8 cellular contexts compared by ENCODE assay signal in the genomic region with DNA sequence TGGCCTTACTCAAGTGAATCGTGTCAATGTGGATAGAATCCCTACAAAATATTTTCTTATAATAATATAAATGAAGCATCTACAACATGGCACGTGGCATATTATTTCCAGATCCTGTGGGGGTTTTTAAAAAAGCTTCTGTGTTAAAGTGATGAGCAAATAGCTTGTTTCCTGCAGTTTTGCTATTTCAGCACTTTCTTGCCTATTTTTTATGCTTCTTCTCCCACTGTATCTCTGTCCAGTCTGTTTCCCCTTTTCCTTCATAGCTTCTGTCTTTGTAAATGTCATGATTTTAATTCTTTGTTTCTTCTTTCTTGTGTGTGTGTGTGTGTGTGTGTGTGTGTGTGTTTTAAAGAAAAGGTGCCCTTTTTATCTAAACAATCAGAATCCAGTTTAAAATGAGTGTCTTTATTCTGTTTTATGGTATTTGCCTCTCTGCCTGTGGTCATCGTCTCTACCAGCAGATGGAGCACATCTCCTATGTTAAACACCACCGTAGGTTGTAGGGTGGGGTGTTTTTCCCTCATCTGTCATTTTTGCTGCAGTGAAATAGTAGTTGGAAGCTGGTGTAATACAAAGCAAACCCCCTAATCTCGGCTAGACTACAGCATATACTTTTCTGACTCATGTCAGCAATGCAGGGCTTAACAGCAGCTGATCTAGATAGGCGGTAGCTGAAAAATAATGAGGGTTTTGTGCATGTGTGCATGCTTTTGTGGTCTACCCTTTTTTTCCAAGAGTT. TPM values are rescaled to one million over a fixed set of nuclear protein-coding genes. Genes with fewer than 3 reads are reported as not detected.
DNase-seq lines count a peak whose midpoint lies in the region; ATAC-seq and TF ChIP-seq lines count a peak whose summit lies in the region.

No MANE protein-coding gene starts in this region.

- peaks cover 4% of the 10 kb centered on the region for H3K4me1 Mint-ChIP-seq in T-helper 2 cell treated with Interferon-gamma antibody and Interleukin-4, amounts not matched to agents 5 μg/mL and 100 μg/mL, for 36 hours (ENCODE audit: low read depth)

- H3K27me3 ChIP-seq in BE2C (no peaks in the 10 kb centered on the region), OCI-LY3 (ENCODE audit: low read depth, low read length) (no peaks in the 10 kb centered on the region), dorsolateral prefrontal cortex (peaks cover 0 to 80% (median 35%) of the 10 kb centered on the region in 45 donors)

- H3K9ac ChIP-seq in OCI-LY3 (ENCODE audit: low read length), result peak overlapping the region; percentile 35; the same call in 1 of the 2 replicates

- peaks cover 8% of the 10 kb centered on the region for H3K27me3 Mint-ChIP-seq in T-helper 2 cell treated with Interferon-gamma antibody and Interleukin-4, amounts not matched to agents 5 μg/mL and 100 μg/mL, for 36 hours (ENCODE audit: low read depth)

- peak; percentile 64 for ATAC-seq in HG02870 (IDR thresholded peaks at IDR 0.05; ENCODE audit: unreplicated experiment)
- ATAC-seq in GM21526 (IDR thresholded peaks at IDR 0.05; ENCODE audit: low FRiP score, unreplicated experiment), result no peak

- H3K79me2 ChIP-seq in OCI-LY3 (ENCODE audit: low read length), result no peaks in the 10 kb centered on the region

- intact Hi-C loops in dorsolateral prefrontal cortex (cut with DNase I), result loop anchor here in 1 of 2 donors (5.0 kb wide), 1 partner anchor 619 kb away; no protein-coding TSS in a partner anchor

- peak overlapping the region; percentile 48 for H3K27ac ChIP-seq in OCI-LY3 (ENCODE audit: low read length)
- H3K27ac ChIP-seq in dorsolateral prefrontal cortex, result no peak overlapping the region

- H3K4me3 ChIP-seq in BE2C (ENCODE audit: low read depth, low read length), result no peak overlapping the region
- H3K4me3 ChIP-seq in GM12875 (ENCODE audit: low read depth, low read length), result no peak overlapping the region
- H3K4me3 ChIP-seq in OCI-LY3 (ENCODE audit: low read length), result peak overlapping the region; percentile 44
- no peak overlapping the region for H3K4me3 ChIP-seq in dorsolateral prefrontal cortex

- H3K36me3 ChIP-seq in BE2C (no peaks in the 10 kb centered on the region), OCI-LY3 (replicated peaks; ENCODE audit: low read depth, low read length) (peaks cover 3% of the 10 kb centered on the region)

- H3K27ac Mint-ChIP-seq in T-helper 2 cell treated with Interferon-gamma antibody and Interleukin-4, amounts not matched to agents 5 μg/mL and 100 μg/mL, for 36 hours, result no peak overlapping the region

- TF ChIP-seq CTCF in BE2C (IDR thresholded peaks at IDR 0.05; ENCODE audit: low read depth, low read length), result peak; percentile 69
- peak; percentile 58 for TF ChIP-seq CTCF in GM12875 (IDR thresholded peaks at IDR 0.05; ENCODE audit: borderline replicate concordance, insufficient read depth, low read depth, low read length)
- TF ChIP-seq CTCF in OCI-LY3 (IDR thresholded peaks at IDR 0.05; ENCODE audit: low read depth, low read length), result peak; percentile 83
- TF ChIP-seq CTCF in dorsolateral prefrontal cortex (IDR thresholded peaks at IDR 0.05 in 54 of 56, conservative IDR thresholded peaks at IDR 0.05 in 2 of 56; ENCODE audit: low read depth in 1 of 56, partially characterized antibody in 56 of 56), result peak; percentile 7 to 75 (median 56)

- H3K4me2 ChIP-seq in OCI-LY3 (ENCODE audit: low read length), result peak overlapping the region; percentile 86

- DNase-seq in BE2C (peak; percentile 52), dorsolateral prefrontal cortex (peak in 2 of 10 donors; percentile 12 to 55), mucosa of gallbladder (ENCODE audit: low spot score) (peak; percentile 12)
- no peak for DNase-seq in T-helper 2 cell treated with Interferon-gamma antibody and Interleukin-4, amounts not matched to agents 5 μg/mL and 100 μg/mL, for 36 hours (ENCODE audit: low spot score)

- no peaks in the 10 kb centered on the region for H3K4me1 ChIP-seq in BE2C
- H3K4me1 ChIP-seq in OCI-LY3 (ENCODE audit: low read length), result peaks cover 39% of the 10 kb centered on the region

- peak overlapping the region; percentile 48; the same call in 1 of the 2 replicates for H2AFZ ChIP-seq in OCI-LY3 (ENCODE audit: low read depth, low read length)

- H4K20me1 ChIP-seq in OCI-LY3 (ENCODE audit: insufficient read depth, low read length), result no peaks in the 10 kb centered on the region

- H3K4me3 Mint-ChIP-seq in T-helper 2 cell treated with Interferon-gamma antibody and Interleukin-4, amounts not matched to agents 5 μg/mL and 100 μg/mL, for 36 hours, result no peak overlapping the region

- H3K36me3 Mint-ChIP-seq in T-helper 2 cell treated with Interferon-gamma antibody and Interleukin-4, amounts not matched to agents 5 μg/mL and 100 μg/mL, for 36 hours (ENCODE audit: low read depth), result no peaks in the 10 kb centered on the region

- H3K9me3 Mint-ChIP-seq in T-helper 2 cell treated with Interferon-gamma antibody and Interleukin-4, amounts not matched to agents 5 μg/mL and 100 μg/mL, for 36 hours, result no peaks in the 10 kb centered on the region

- H3K9me3 ChIP-seq in BE2C, result no peaks in the 10 kb centered on the region
- H3K9me3 ChIP-seq in OCI-LY3 (ENCODE audit: insufficient read depth, low read length), result no peaks in the 10 kb centered on the region

RNA-seq across cellular contexts. Expression of a gene that starts 33.1 kb away (rescaled TPM):
- not detected for polyA plus RNA-seq in BE2C (2012; ENCODE audit: insufficient read depth, insufficient read length, low read depth)
- not detected for total RNA-seq in dorsolateral prefrontal cortex
- total RNA-seq in mucosa of gallbladder, result not detected
